In genomic region chr2:75547345-75548035, GRCh38 we compare ENCODE assay signal across 11 cellular contexts. TPM values are rescaled to one million over a fixed set of nuclear protein-coding genes. Genes with fewer than 3 reads are reported as not detected.
DNase-seq lines count a peak whose midpoint lies in the region; ATAC-seq and TF ChIP-seq lines count a peak whose summit lies in the region.
"Had no signal": no experiment of that assay in that cellular context is flagged by ENCODE, and none has a peak within 500 bp of the region (broad histone marks: within the 10 kb centered on the region; RNA-seq: fewer than 3 reads in every experiment).

No MANE protein-coding gene starts in this region.

- H4K20me1 ChIP-seq in IMR-90 (ENCODE audit: insufficient read depth, low read length), result peaks cover 44% of the 10 kb centered on the region

- no peak overlapping the region for H4K91ac ChIP-seq in IMR-90 (ENCODE audit: insufficient read depth, low read depth, low read length)

- no peak overlapping the region for H4K5ac ChIP-seq in IMR-90 (ENCODE audit: low read depth, low read length)

- no peaks in the 10 kb centered on the region for H3K9me3 Mint-ChIP-seq in chondrocyte (ENCODE audit: low read depth)
- peaks cover 0 to 2% (median 0%) of the 10 kb centered on the region in 5 donors for H3K9me3 Mint-ChIP-seq in CD8-positive, alpha-beta memory T cell

- H3K56ac ChIP-seq in IMR-90 (ENCODE audit: extremely low read depth, insufficient read depth, low read length), result no peak overlapping the region

- no peak overlapping the region for H2BK15ac ChIP-seq in IMR-90 (ENCODE audit: low read depth, low read length)

- H3K4me2 ChIP-seq in IMR-90 (ENCODE audit: low read depth, low read length), result peak overlapping the region; percentile 23; the same call in 1 of the 2 replicates

- H2AK9ac ChIP-seq in IMR-90 (replicated peaks; ENCODE audit: low read depth, low read length, poor library complexity), result no peak overlapping the region

- BruUV-seq in IMR-90 (replicated peaks; lab: Mats Ljungman, UMichigan), result no TSS peak

- TF ChIP-seq POLR2A in IMR-90 (IDR thresholded peaks at IDR 0.05; ENCODE audit: low read depth, low read length), result no peak

- TF ChIP-seq CTCF in AG04450 (IDR thresholded peaks at IDR 0.05; ENCODE audit: low read depth, low read length) (no peak), IMR-90 (conservative IDR thresholded peaks at IDR 0.05; ENCODE audit: low read depth, low read length) (0 out of 2 replicates have a peak, but pooled peaks have one; percentile 5), chondrocyte (IDR thresholded peaks at IDR 0.05) (peak; percentile 19), lung (IDR thresholded peaks at IDR 0.05; ENCODE audit: control extremely low read depth, extremely low read depth) (no peak), BE2C (IDR thresholded peaks at IDR 0.05; ENCODE audit: low read depth, low read length) (no peak)

- H2AFZ ChIP-seq in IMR-90 (replicated peaks; ENCODE audit: low read length, poor library complexity), result no peak overlapping the region

- peaks cover 2% of the 10 kb centered on the region for H3K36me3 Mint-ChIP-seq in chondrocyte (ENCODE audit: low read depth)
- H3K36me3 Mint-ChIP-seq in CD8-positive, alpha-beta memory T cell, result no peaks in the 10 kb centered on the region

- in situ Hi-C loops in IMR-90 (cut with MboI; ENCODE audit: low sequenced_read_pairs), result no loop called here

- H2BK120ac ChIP-seq in IMR-90 (ENCODE audit: low read depth, low read length), result 0 out of 2 replicates have a peak overlapping the region, but pooled peaks have one; percentile 4

- H3K27ac ChIP-seq in AG04450 (ENCODE audit: low read depth, low read length) (peak overlapping the region; percentile 86), IMR-90 (ENCODE audit: insufficient read depth, low read length) (no peak overlapping the region), lung (ENCODE audit: low read depth in 1 of 2, low read length in 1 of 2) (peak overlapping the region in 1 of 2 donors; percentile 52)
- H3K27ac ChIP-seq in CD8-positive, alpha-beta memory T cell (ENCODE audit: low read depth, low read length), result no peak overlapping the region
- H3K27ac ChIP-seq: tibial artery had no signal

- H3K27ac Mint-ChIP-seq in chondrocyte (ENCODE audit: unreplicated experiment), result peak overlapping the region; percentile 99
- H3K27ac Mint-ChIP-seq in CD8-positive, alpha-beta memory T cell, result no peak overlapping the region

- H2AK5ac ChIP-seq in IMR-90 (ENCODE audit: low read depth, low read length), result no peak overlapping the region

- H3K79me1 ChIP-seq in IMR-90 (ENCODE audit: low read depth in 1 of 2, low read length in 2 of 2), result peaks cover 53 to 91% of the 10 kb centered on the region in 2 experiments

- WGBS in IMR-90 (ENCODE audit: extremely low coverage in 2 of 2, insufficient read length in 1 of 2), 2 experiments, result no CpG with 5 or more reads among the region's 4 CpGs
- WGBS in lung, 2 donors, result 71 to 78% methylated on average over 4 of the region's 4 CpGs

- no peak for TF ChIP-seq RAD21 in IMR-90 (IDR thresholded peaks at IDR 0.05; ENCODE audit: low read length)

- peak overlapping the region; percentile 15; the same call in 1 of the 2 replicates for H3K14ac ChIP-seq in IMR-90 (replicated peaks; ENCODE audit: low read depth, low read length)

- DNase-seq in AG04450 (ENCODE audit: low read depth, low spot score) (peak; percentile 53), IMR-90 (peak; percentile 88), chondrocyte (ENCODE audit: low spot score) (no peak), lung (ENCODE audit: low spot score) (peak; percentile 1), BE2C (no peak)
- DNase-seq in CD8-positive, alpha-beta memory T cell, result no peak
- DNase-seq: caudate nucleus, erythroblast, tibial artery had no signal

- H3K9me3 ChIP-seq in AG04450 (ENCODE audit: control insufficient read depth, insufficient read depth, low read length) (no peaks in the 10 kb centered on the region), IMR-90 (ENCODE audit: control insufficient read depth, insufficient read depth, low read length) (no peaks in the 10 kb centered on the region), lung (ENCODE audit: control insufficient read depth in 2 of 2, insufficient read depth in 1 of 2, low read length in 1 of 2) (no peaks in the 10 kb centered on the region), BE2C (no peaks in the 10 kb centered on the region)
- no peaks in the 10 kb centered on the region for H3K9me3 ChIP-seq in CD8-positive, alpha-beta memory T cell (ENCODE audit: low read length)
- H3K9me3 ChIP-seq: tibial artery had no signal

- H3K36me3 ChIP-seq in IMR-90 (ENCODE audit: control insufficient read depth, insufficient read depth, low read length) (peaks cover 5% of the 10 kb centered on the region; the same call in 1 of the 2 replicates), lung (ENCODE audit: control insufficient read depth in 2 of 2, insufficient read depth in 2 of 2, low read length in 2 of 2) (no peaks in the 10 kb centered on the region), BE2C (no peaks in the 10 kb centered on the region)
- no peaks in the 10 kb centered on the region for H3K36me3 ChIP-seq in CD8-positive, alpha-beta memory T cell (ENCODE audit: insufficient read depth, low read length)
- H3K36me3 ChIP-seq: tibial artery had no signal

- peak overlapping the region; percentile 24; the same call in 1 of the 2 replicates for H3K18ac ChIP-seq in IMR-90 (ENCODE audit: low read depth, low read length)

- no peak overlapping the region for H2BK5ac ChIP-seq in IMR-90 (ENCODE audit: low read depth, low read length, poor library complexity, severe bottlenecking)

- CTCF ChIA-PET in AG04450 (lab: Charles Lee) (interaction anchor here (0.7 to 3.1 kb wide), 3 partner anchors 13 to 61 kb away, joined by 3 to 14 read pairs (median 4); partner anchors contain the start of gene EVA1A), IMR-90 (lab: Yijun Ruan, JAX) (interaction anchor here (0.6 to 0.9 kb wide), 3 partner anchors 44 to 83 kb away, joined by 3 to 5 read pairs (median 5); no protein-coding TSS in a partner anchor)
- CTCF ChIA-PET in CD8-positive, alpha-beta memory T cell (lab: Charles Lee), result no interaction called here

- no peak overlapping the region for H4K8ac ChIP-seq in IMR-90 (ENCODE audit: low read depth in 2 of 2, low read length in 2 of 2)

- H3K27me3 Mint-ChIP-seq in chondrocyte (ENCODE audit: low read depth), result no peaks in the 10 kb centered on the region
- H3K27me3 Mint-ChIP-seq in CD8-positive, alpha-beta memory T cell, result peaks cover 6 to 20% of the 10 kb centered on the region in 2 donors

- no peak overlapping the region for H2BK20ac ChIP-seq in IMR-90 (ENCODE audit: low read depth, low read length)

- H3K23ac ChIP-seq in IMR-90 (ENCODE audit: low read depth, low read length), result no peak overlapping the region

- peaks cover 11% of the 10 kb centered on the region for H3K4me1 ChIP-seq in IMR-90 (ENCODE audit: control insufficient read depth, insufficient read depth, low read length)
- H3K4me1 ChIP-seq in lung (ENCODE audit: control insufficient read depth in 2 of 2, insufficient read depth in 2 of 2, low read length in 2 of 2), result no peaks in the 10 kb centered on the region
- H3K4me1 ChIP-seq in CD8-positive, alpha-beta memory T cell (ENCODE audit: insufficient read depth, low read length), result no peaks in the 10 kb centered on the region
- H3K4me1 ChIP-seq in BE2C, result no peaks in the 10 kb centered on the region
- H3K4me1 ChIP-seq: tibial artery had no signal

- POLR2A ChIA-PET in AG04450 (lab: Yijun Ruan, JAX) (no interaction called here), IMR-90 (lab: Charles Lee; ENCODE audit: unreplicated experiment) (no interaction called here)
- POLR2A ChIA-PET in CD8-positive, alpha-beta memory T cell (lab: Charles Lee), result no interaction called here

- peaks cover 25% of the 10 kb centered on the region for H3K9me1 ChIP-seq in IMR-90 (ENCODE audit: insufficient read depth, low read length)

- ATAC-seq in IMR-90 (ENCODE audit: low read depth) (peak; percentile 56), lung (ENCODE audit: insufficient read depth, low FRiP score) (no peak), GM21381 (IDR thresholded peaks at IDR 0.05; ENCODE audit: unreplicated experiment) (no peak), GM21526 (IDR thresholded peaks at IDR 0.05; ENCODE audit: low FRiP score, unreplicated experiment) (no peak)

- dilution Hi-C loops in IMR-90 (cut with HindIII; ENCODE audit: low sequenced_read_pairs, unreplicated experiment), result no loop called here

- peaks cover 57% of the 10 kb centered on the region for H3K4me1 Mint-ChIP-seq in chondrocyte (ENCODE audit: low read depth)
- H3K4me1 Mint-ChIP-seq in CD8-positive, alpha-beta memory T cell, result no peaks in the 10 kb centered on the region

- H3K27me3 ChIP-seq in AG04450 (ENCODE audit: control insufficient read depth, insufficient read depth, low read length), result no peaks in the 10 kb centered on the region
- H3K27me3 ChIP-seq in IMR-90 (ENCODE audit: control insufficient read depth, insufficient read depth, low read length), result no peaks in the 10 kb centered on the region
- no peaks in the 10 kb centered on the region for H3K27me3 ChIP-seq in lung (ENCODE audit: control insufficient read depth, insufficient read depth)
- H3K27me3 ChIP-seq in CD8-positive, alpha-beta memory T cell (ENCODE audit: insufficient read depth, low read length, poor library complexity, severe bottlenecking), result no peaks in the 10 kb centered on the region
- no peaks in the 10 kb centered on the region for H3K27me3 ChIP-seq in BE2C
- H3K27me3 ChIP-seq: tibial artery had no signal

- peak overlapping the region; percentile 55 for H3K4me3 Mint-ChIP-seq in chondrocyte (ENCODE audit: unreplicated experiment)
- no peak overlapping the region for H3K4me3 Mint-ChIP-seq in CD8-positive, alpha-beta memory T cell

- no peak overlapping the region for H3K4ac ChIP-seq in IMR-90 (ENCODE audit: low read depth, low read length)

- H3K4me3 ChIP-seq in AG04450 (ENCODE audit: low read depth, low read length) (no peak overlapping the region), IMR-90 (ENCODE audit: insufficient read depth, low read depth, low read length) (no peak overlapping the region), lung (no peak overlapping the region), BE2C (ENCODE audit: low read depth, low read length) (no peak overlapping the region)
- no peak overlapping the region for H3K4me3 ChIP-seq in CD8-positive, alpha-beta memory T cell (ENCODE audit: low read length)
- H3K4me3 ChIP-seq: tibial artery had no signal

- intact Hi-C loops in IMR-90 (cut with micrococcal nuclease), result no loop called here

- no peak overlapping the region for H3K9ac ChIP-seq in IMR-90 (ENCODE audit: low read depth, low read length)

RNA-seq across cellular contexts. Expression of gene EVA1A, which starts 13.2 kb away (rescaled TPM):
- polyA plus RNA-seq in AG04450 (2011; rRNA removed) (22.8 and 32.5 TPM in 2 replicates), IMR-90 (2012; rRNA removed) (54.5 and 61.6 TPM in 2 replicates), lung (100 to 1,000 TPM in 1 of 2 donors, 10 to 100 TPM in 1; 30.1 to 102 TPM)
- 28.4 and 52.5 TPM in 2 replicates for polyA minus RNA-seq in AG04450 (2011; rRNA and poly(A)+ RNA removed)
- total RNA-seq in IMR-90 (2012; rRNA removed) (89.2 and 93.7 TPM in 2 replicates), chondrocyte (19.8 to 27.3 TPM (median 20.9 TPM) in 3 replicates), lung (10 to 100 TPM; 35.8 to 51.3 TPM)
- 71.6 and 118 TPM in 2 replicates for polyA plus RNA-seq in IMR-90 (2012; cell fraction: cytosol; rRNA removed)
- polyA plus RNA-seq in IMR-90 (2012; cell fraction: nucleus; rRNA removed; ENCODE audit: low replicate concordance), result 36.3 and 66.6 TPM in 2 replicates
- total RNA-seq in CD8-positive, alpha-beta memory T cell, result not detected
- polyA plus RNA-seq in CD8-positive, alpha-beta memory T cell, result not detected
- not detected for polyA plus RNA-seq in BE2C (2012; ENCODE audit: insufficient read depth, insufficient read length, low read depth)

Comparison
In these comparisons a context has a peak if more than half of its experiments do, and no peak if none do; other contexts are left out.
1. DNase-seq: peak in AG04450 (single experiment), IMR-90 (single experiment) and lung (single experiment); none in chondrocyte (single experiment), CD8-positive, alpha-beta memory T cell (0 of 5) and BE2C (single experiment).
2. CTCF ChIP-seq: peak in IMR-90 (single experiment) and chondrocyte (single experiment); none in AG04450 (single experiment), lung (single experiment) and BE2C (single experiment).
3. RNA of gene EVA1A, which starts 13.2 kb away (total RNA-seq): 89.2 to 93.7 TPM in IMR-90, 35.8 to 51.3 TPM in lung and 19.8 to 27.3 TPM in chondrocyte; not detected in CD8-positive, alpha-beta memory T cell; every median in the first group is over 10 times any median in the second.